21 cellular contexts compared by ENCODE assay signal in the genomic region with DNA sequence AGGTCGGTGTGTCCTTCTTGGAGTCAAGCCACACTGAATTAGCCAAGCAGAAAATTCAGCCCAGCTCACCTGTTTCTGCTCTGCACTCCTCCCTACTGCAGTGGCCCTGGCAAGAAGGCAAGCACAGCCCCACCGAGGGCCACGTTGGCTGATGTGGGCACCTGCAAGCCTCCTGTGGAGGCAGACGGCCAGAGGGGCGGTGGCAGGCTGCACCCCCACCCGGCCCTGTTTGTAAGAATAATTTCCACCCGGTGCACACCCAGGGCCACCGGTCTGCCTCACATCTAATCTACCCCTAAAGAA. TPM values are rescaled to one million over a fixed set of nuclear protein-coding genes. Genes with fewer than 3 reads are reported as not detected.
"Had no signal": no experiment of that assay in that cellular context is flagged by ENCODE, and none has a peak within 500 bp of the region (broad histone marks: within the 10 kb centered on the region; RNA-seq: fewer than 3 reads in every experiment).

No MANE protein-coding gene starts in this region.

- H3K4me1 Mint-ChIP-seq: natural killer cell, neural crest cell had no signal

- H3K4me3 Mint-ChIP-seq: natural killer cell, neural crest cell had no signal

- H3K4me1 ChIP-seq: esophagus muscularis mucosa, gastrocnemius medialis, heart right ventricle, thyroid gland, upper lobe of left lung, uterus had no signal

- H3K27ac Mint-ChIP-seq: natural killer cell, progenitor cell of endocrine pancreas had no signal

- H3K27ac ChIP-seq: epithelial cell of prostate, esophagus muscularis mucosa, gastrocnemius medialis, heart right ventricle, ovary, suprapubic skin, thyroid gland, upper lobe of left lung had no signal

- ATAC-seq: gastrocnemius medialis; heart right ventricle; left lobe of liver; natural killer cell; right cardiac atrium; stimulated activated naive CD8-positive, alpha-beta T cell treated with anti-CD3 and anti-CD28 coated beads, Interleukin-15, Interleukin-2, amounts not matched to agents 100 U/mL and 50 U/mL, for 24 hours had no signal

- H3K36me3 ChIP-seq: esophagus muscularis mucosa, gastrocnemius medialis, heart right ventricle, ovary, suprapubic skin, thyroid gland, upper lobe of left lung, uterus had no signal

- H3K4me3 ChIP-seq: esophagus muscularis mucosa, gastrocnemius medialis, heart right ventricle, ovary, suprapubic skin, thyroid gland, upper lobe of left lung, uterus had no signal

- H3K36me3 Mint-ChIP-seq: natural killer cell had no signal

- DNase-seq: effector memory CD4-positive, alpha-beta T cell; gastrocnemius medialis; heart right ventricle; islet precursor cell; natural killer cell; nucleus accumbens; ovary; right cardiac atrium; small intestine; stimulated activated CD4-positive, alpha-beta T cell treated with anti-CD3 and anti-CD28 coated beads, Interleukin-2, amount 100 ng/mL, for 48 hours; stimulated activated naive CD8-positive, alpha-beta T cell treated with anti-CD3 and anti-CD28 coated beads, Interleukin-15, Interleukin-2, amounts not matched to agents 100 U/mL and 50 U/mL, for 24 hours; thyroid gland; upper lobe of left lung had no signal

- H3K27me3 ChIP-seq: ovary, thyroid gland, upper lobe of left lung, uterus had no signal

- H3K9me3 ChIP-seq: gastrocnemius medialis, ovary, suprapubic skin, thyroid gland, upper lobe of left lung, uterus had no signal

- H3K9me3 Mint-ChIP-seq: natural killer cell, neural crest cell had no signal

RNA-seq across cellular contexts. Expression of gene PPP2R2C, which starts 18.8 kb away (rescaled TPM):
- total RNA-seq: fibroblast of villous mesenchyme, natural killer cell had no signal
